1 cellular context compared by ENCODE assay signal in the genomic region with DNA sequence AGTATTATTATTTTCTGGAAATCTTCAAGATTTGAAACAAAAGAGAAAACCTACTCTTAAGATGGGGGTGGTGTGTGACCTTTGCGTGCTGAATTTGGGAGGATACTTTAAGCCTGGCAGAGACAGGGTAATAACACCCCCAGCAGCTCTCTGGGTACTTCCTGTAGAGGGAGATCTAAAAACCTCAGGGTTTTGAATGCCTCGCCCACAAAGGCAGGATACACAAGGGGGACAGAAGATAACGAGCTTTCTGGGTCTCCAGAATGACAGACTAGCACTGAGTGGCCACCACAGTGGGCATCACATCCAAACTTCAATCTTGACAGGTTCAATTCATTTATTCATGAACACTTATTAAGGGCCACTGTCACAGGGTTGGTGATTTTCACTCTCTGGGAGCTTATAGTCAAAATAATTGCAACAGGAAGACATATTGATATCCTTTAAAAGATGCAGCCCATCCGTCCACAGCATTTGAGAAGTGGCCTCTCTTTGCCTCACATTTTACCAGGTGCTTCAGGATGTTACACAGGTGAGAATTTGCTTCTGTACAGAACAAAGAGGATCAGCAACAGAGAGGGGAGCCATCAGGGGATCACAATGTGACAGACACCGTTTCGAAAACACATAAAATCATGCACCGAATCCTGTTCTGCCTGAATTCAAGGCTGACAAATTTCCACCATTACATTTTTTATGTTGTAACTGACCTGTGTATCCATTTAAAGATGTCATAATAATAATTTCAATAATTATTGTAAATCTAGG.
TF ChIP-seq lines count a peak whose summit lies in the region.

No MANE protein-coding gene starts in this region.

TF ChIP-seq in IMR-90, 13 proteins besides CTCF, POLR2A, EP300 and RAD21:
- no peak for TF ChIP-seq MAZ (IDR thresholded peaks at IDR 0.05; ENCODE audit: borderline replicate concordance, low read depth, low read length)
- TF ChIP-seq, protein P1, sequence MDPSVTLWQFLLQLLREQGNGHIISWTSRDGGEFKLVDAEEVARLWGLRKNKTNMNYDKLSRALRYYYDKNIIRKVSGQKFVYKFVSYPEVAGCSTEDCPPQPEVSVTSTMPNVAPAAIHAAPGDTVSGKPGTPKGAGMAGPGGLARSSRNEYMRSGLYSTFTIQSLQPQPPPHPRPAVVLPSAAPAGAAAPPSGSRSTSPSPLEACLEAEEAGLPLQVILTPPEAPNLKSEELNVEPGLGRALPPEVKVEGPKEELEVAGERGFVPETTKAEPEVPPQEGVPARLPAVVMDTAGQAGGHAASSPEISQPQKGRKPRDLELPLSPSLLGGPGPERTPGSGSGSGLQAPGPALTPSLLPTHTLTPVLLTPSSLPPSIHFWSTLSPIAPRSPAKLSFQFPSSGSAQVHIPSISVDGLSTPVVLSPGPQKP (IDR thresholded peaks at IDR 0.05; ENCODE audit: borderline replicate concordance, low read depth, low read length): no peak
- no peak for TF ChIP-seq RCOR1 (IDR thresholded peaks at IDR 0.05; ENCODE audit: insufficient replicate concordance, low read length)
- TF ChIP-seq USF2 (IDR thresholded peaks at IDR 0.05; ENCODE audit: low read depth, low read length): no peak
- no peak for TF ChIP-seq MAFK (IDR thresholded peaks at IDR 0.05; ENCODE audit: low read depth, low read length)
- no peak for TF ChIP-seq BHLHE40 (IDR thresholded peaks at IDR 0.05; ENCODE audit: low read depth, low read length)
TF ChIP-seq in IMR-90: peak in this region for 0.
